Comparison of ENCODE assay signal across 14 cellular contexts in the genomic region with DNA sequence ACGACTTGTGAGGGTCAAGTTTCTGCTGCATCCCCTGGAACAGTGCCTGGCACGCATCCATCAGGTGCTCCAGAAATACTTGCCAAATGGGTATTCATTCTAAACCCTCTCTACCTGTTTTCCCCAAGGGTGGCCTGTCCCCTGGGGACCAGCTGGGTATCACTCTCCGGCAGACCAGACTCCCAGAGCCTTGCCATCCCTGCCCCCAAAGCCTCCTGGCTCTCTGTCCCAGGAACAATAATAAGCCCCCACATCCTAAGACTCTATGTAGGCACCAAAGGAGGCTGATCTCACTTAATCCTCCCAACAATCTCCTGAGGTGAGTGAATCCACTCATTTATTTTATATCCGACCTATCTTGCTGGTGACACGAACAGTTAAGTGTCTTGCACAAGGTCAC.
DNase-seq lines count a peak whose midpoint lies in the region; ATAC-seq and TF ChIP-seq lines count a peak whose summit lies in the region.
"Had no signal": no experiment of that assay in that cellular context is flagged by ENCODE, and none has a peak within 500 bp of the region (broad histone marks: within the 10 kb centered on the region; RNA-seq: fewer than 3 reads in every experiment).

No MANE protein-coding gene starts in this region.

- no peak overlapping the region for H3K4me3 Mint-ChIP-seq in brain
- no peak overlapping the region for H3K4me3 Mint-ChIP-seq in nephron progenitor cell
- H3K4me3 Mint-ChIP-seq: B cell had no signal

- no peak for ATAC-seq in HG02610 (IDR thresholded peaks at IDR 0.05; ENCODE audit: unreplicated experiment)

- DNase-seq in DMS79 (lab: John Stamatoyannopoulos, UW) (peak; percentile 31), nephron progenitor cell (no peak), retina (no peak), islet precursor cell (no peak)
- no peak for DNase-seq in NK-92 treated with Interleukin-12 subunit alpha and Interleukin-12 subunit beta, amount 100 ng/mL, for 24 hours (lab: John Stamatoyannopoulos, UW)
- DNase-seq: activated CD8-positive, alpha-beta memory T cell treated with anti-CD3 and anti-CD28 coated beads, Interleukin-2, amount 50 U/mL, for 4 hours; cortex of kidney; Karpas-422; NCI-H187 treated with DMSO at 0.1 percent for 48 hours had no signal

- H3K9me3 Mint-ChIP-seq in brain (peaks cover 0 to 3% (median 0%) of the 10 kb centered on the region in 5 experiments), nephron progenitor cell (no peaks in the 10 kb centered on the region)

- TF ChIP-seq CTCF in C4-2B (conservative IDR thresholded peaks at IDR 0.05) (no peak), brain (conservative IDR thresholded peaks at IDR 0.05) (no peak), nephron progenitor cell (IDR thresholded peaks at IDR 0.05) (no peak)

- H3K27ac Mint-ChIP-seq in brain (peak overlapping the region in 4 of 5 experiments; percentile 2 to 85 (median 36)), nephron progenitor cell (peak overlapping the region; percentile 84)
- H3K27ac Mint-ChIP-seq: B cell had no signal

- peak overlapping the region; percentile 80 for H3K27ac ChIP-seq in C4-2B
- H3K27ac ChIP-seq: HL-60 had no signal

- H3K27me3 Mint-ChIP-seq in brain, result peaks cover 2% of the 10 kb centered on the region
- H3K27me3 Mint-ChIP-seq in nephron progenitor cell (ENCODE audit: low read depth, poor library complexity), result peaks cover 7% of the 10 kb centered on the region
- H3K27me3 Mint-ChIP-seq: B cell had no signal

- H3K4me1 Mint-ChIP-seq in brain (peaks cover 98% of the 10 kb centered on the region), nephron progenitor cell (peaks cover 98% of the 10 kb centered on the region)

- no peaks in the 10 kb centered on the region for H3K36me3 Mint-ChIP-seq in brain
- no peaks in the 10 kb centered on the region for H3K36me3 Mint-ChIP-seq in nephron progenitor cell (ENCODE audit: low read depth)
